1 cellular context compared by ENCODE assay signal in the genomic region with DNA sequence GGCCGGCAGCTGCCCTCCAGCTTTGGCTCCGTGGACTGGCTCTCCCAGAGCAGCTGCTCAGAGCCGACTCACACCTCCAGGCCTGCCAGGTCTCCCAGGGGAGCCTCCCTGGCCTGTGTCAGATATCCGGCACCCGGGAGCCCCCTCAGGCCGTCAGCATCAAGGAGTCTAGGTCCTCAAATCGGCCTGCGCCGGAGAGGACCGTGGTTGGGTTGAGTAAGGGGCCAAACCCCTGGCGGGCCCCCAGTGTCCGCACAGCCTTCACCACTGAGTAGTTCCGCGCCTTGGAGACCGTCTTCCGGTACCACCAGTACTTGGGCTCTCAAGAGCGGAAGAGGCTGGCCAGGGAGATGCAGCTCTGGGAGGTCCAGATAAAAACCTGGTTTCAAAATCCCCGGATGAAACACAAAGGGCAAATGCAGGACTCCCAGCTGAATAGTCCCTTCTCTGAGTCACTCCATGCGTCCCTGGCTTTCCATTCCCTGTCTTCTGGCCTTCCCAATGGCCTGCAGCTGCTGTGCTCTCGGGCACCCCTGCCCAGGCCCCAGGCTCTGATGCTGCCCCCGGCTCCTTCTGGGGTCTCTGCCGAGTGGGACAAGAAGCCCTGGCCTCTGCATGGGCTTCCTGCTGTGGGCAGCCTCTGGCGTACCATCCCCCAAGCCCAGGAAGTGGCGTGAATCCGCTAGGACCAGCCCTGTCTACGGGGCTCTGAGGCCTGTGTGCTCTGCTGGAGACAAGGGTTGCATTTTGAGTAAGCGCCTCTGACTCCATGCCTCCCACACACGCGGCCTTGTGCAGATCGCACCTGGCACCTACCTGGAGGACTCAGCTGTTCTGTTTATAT.
TF ChIP-seq lines count a peak whose summit lies in the region.

No MANE protein-coding gene starts in this region.

TF ChIP-seq in GM23338, 12 proteins besides CTCF, POLR2A, EP300 and RAD21:
- TF ChIP-seq JUNB (IDR thresholded peaks at IDR 0.05; ENCODE audit: unreplicated experiment), result no peak
